Comparison of ENCODE assay signal across 1 cellular context in genomic region chr16:2253293-2253692, GRCh38.
TF ChIP-seq lines count a peak whose summit lies in the region.

No MANE protein-coding gene starts in this region.

TF ChIP-seq in GM23338, 12 proteins besides CTCF, POLR2A, EP300 and RAD21:
- TF ChIP-seq REST (IDR thresholded peaks at IDR 0.05; ENCODE audit: unreplicated experiment) (no peak), ZNF462 (CRISPR knock-in tag; IDR thresholded peaks at IDR 0.05) (no peak), ZNF331 (CRISPR knock-in tag; IDR thresholded peaks at IDR 0.05; ENCODE audit: low read depth) (no peak), NANOG (IDR thresholded peaks at IDR 0.05; ENCODE audit: borderline replicate concordance) (no peak), CREB1 (CRISPR knock-in tag; IDR thresholded peaks at IDR 0.05; ENCODE audit: low read depth) (no peak), EZH2phosphoT487 (IDR thresholded peaks at IDR 0.05; ENCODE audit: unreplicated experiment) (no peak), JUNB (IDR thresholded peaks at IDR 0.05; ENCODE audit: unreplicated experiment) (no peak), ETS1 (IDR thresholded peaks at IDR 0.05) (no peak), ZNF114 (CRISPR knock-in tag; IDR thresholded peaks at IDR 0.05) (no peak), EZH2 (IDR thresholded peaks at IDR 0.05; ENCODE audit: low read depth, unreplicated experiment) (no peak), STAT1 (IDR thresholded peaks at IDR 0.05; ENCODE audit: unreplicated experiment) (no peak), POLR2AphosphoS5 (IDR thresholded peaks at IDR 0.05; ENCODE audit: low read depth) (no peak)
